In the genomic region with DNA sequence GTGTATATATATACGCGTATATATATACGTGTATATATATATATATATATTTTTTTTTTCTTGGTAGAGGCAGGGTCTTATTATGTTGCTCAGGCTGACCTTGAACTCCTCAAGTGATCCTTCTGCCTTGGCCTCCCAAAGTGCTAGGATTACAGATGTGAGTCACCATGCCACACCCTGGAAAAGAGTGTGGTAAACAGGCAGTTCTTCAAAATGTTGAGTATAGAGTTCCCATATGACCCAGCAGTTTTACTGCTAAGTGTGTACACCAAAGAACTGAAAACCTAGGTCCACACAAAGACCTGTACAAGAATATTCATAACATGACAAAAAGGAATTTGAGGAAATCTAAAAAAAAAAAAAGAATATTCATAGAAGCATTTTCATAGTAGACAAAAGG, we compare ENCODE assay signal across 27 cellular contexts.
A peak's percentile ranks its signal among the peaks of the same experiment; 100 is the strongest.
DNase-seq lines count a peak whose midpoint lies in the region; ATAC-seq, FAIRE-seq and TF ChIP-seq lines count a peak whose summit lies in the region.
"Had no signal": no experiment of that assay in that cellular context is flagged by ENCODE, and none has a peak within 500 bp of the region (broad histone marks: within the 10 kb centered on the region; RNA-seq: fewer than 3 reads in every experiment).

No MANE protein-coding gene starts in this region.

- DNase-seq in DMS53 (lab: John Stamatoyannopoulos, UW) (peak; percentile 11), DMS53 treated with DMSO at 0.1 percent for 48 hours (lab: John Stamatoyannopoulos, UW; ENCODE audit: unreplicated experiment) (no peak), fibroblast of mammary gland (ENCODE audit: low read depth) (peak; percentile 24), stomach (peak; percentile 16), GM12891 (ENCODE audit: insufficient read length, low spot score) (no peak), left ventricle myocardium superior (no peak), SIG-M5 treated with dmso at 0.1 percent for 504 hours (lab: John Stamatoyannopoulos, UW; ENCODE audit: unreplicated experiment) (no peak)
- DNase-seq: activated CD4-positive, alpha-beta T cell treated with anti-CD3 and anti-CD28 coated beads, Interleukin-2, amount 50 U/mL, for 1 hour; activated CD8-positive, alpha-beta memory T cell treated with anti-CD3 and anti-CD28 coated beads, Interleukin-2, amount 50 U/mL, for 4 hours; activated effector memory CD4-positive, alpha-beta T cell treated with Interleukin-2 at 50 U/mL for 16 hours; BE2C; effector CD4-positive, alpha-beta T cell; mammary epithelial cell; NCI-H2029 treated with DMSO at 0.1 percent for 48 hours; NCI-H446; NK-92 treated with Interleukin-12 subunit alpha and Interleukin-12 subunit beta, amount 100 ng/mL, for 24 hours; pancreas; stimulated activated CD4-positive, alpha-beta T cell treated with anti-CD3 and anti-CD28 coated beads, Interleukin-1b, Interleukin-23, amount 100 ng/mL, for 48 hours; stimulated activated naive CD4-positive, alpha-beta T cell had no signal

- H3K27me3 ChIP-seq in OCI-LY3 (ENCODE audit: low read depth, low read length) (no peaks in the 10 kb centered on the region), stomach (no peaks in the 10 kb centered on the region)
- H3K27me3 ChIP-seq: cardiac muscle cell, pancreas, upper lobe of left lung had no signal

- H2AFZ ChIP-seq in OCI-LY3 (ENCODE audit: low read depth, low read length), result no peak overlapping the region

- no peak for TF ChIP-seq POLR2A in stomach (IDR thresholded peaks at IDR 0.05)
- no peak for TF ChIP-seq POLR2A in GM12891 (IDR thresholded peaks at IDR 0.05; ENCODE audit: low read depth, low read length)

- H3K4me3 ChIP-seq in OCI-LY3 (ENCODE audit: low read length) (no peak overlapping the region), fibroblast of mammary gland (ENCODE audit: control insufficient read depth, low read depth, low read length) (no peak overlapping the region), stomach (no peak overlapping the region)
- H3K4me3 ChIP-seq: cardiac muscle cell, esophagus muscularis mucosa, pancreas, upper lobe of left lung had no signal

- no peak for TF ChIP-seq CTCF in OCI-LY3 (IDR thresholded peaks at IDR 0.05; ENCODE audit: low read depth, low read length)
- no peak for TF ChIP-seq CTCF in fibroblast of mammary gland (conservative IDR thresholded peaks at IDR 0.05; ENCODE audit: control insufficient read depth, insufficient read depth, low read depth, low read length)
- no peak for TF ChIP-seq CTCF in stomach (IDR thresholded peaks at IDR 0.05)

- H3K27ac ChIP-seq in OCI-LY3 (ENCODE audit: low read length) (peak overlapping the region; percentile 34; the same call in 1 of the 2 replicates), stomach (no peak overlapping the region)
- H3K27ac ChIP-seq: 22Rv1, cardiac muscle cell, esophagus muscularis mucosa, pancreas, upper lobe of left lung had no signal

- peak overlapping the region; percentile 9 for H3K4me2 ChIP-seq in OCI-LY3 (ENCODE audit: low read length)

- H3K9me3 ChIP-seq in OCI-LY3 (ENCODE audit: insufficient read depth, low read length), result no peaks in the 10 kb centered on the region
- H3K9me3 ChIP-seq in stomach, result no peaks in the 10 kb centered on the region
- H3K9me3 ChIP-seq: BE2C, esophagus muscularis mucosa, pancreas, upper lobe of left lung had no signal

- no peak for TF ChIP-seq EP300 in stomach (IDR thresholded peaks at IDR 0.05)

- H3K9ac ChIP-seq in OCI-LY3 (ENCODE audit: low read length), result no peak overlapping the region

- H4K20me1 ChIP-seq in OCI-LY3 (ENCODE audit: insufficient read depth, low read length), result no peaks in the 10 kb centered on the region

- ATAC-seq in left ventricle myocardium superior, result no peak
- ATAC-seq: natural killer cell treated with Interleukin-12 subunit alpha and Interleukin-12 subunit beta and Interleukin-15 and Interleukin-18, amount 100 ng/mL, for 72 hours; pancreas had no signal

- 67 to 89% (median 78%) methylated on average over 1 to 3 of the region's 3 CpGs; no CpG with 5 or more reads in 2 of the 5 donors for WGBS in stomach, 5 donors

- H3K79me2 ChIP-seq in OCI-LY3 (ENCODE audit: low read length), result 0 out of 2 replicates have a peak, but pooled peaks cover 3% of the 10 kb centered on the region

- peaks cover 85% of the 10 kb centered on the region for H3K4me1 ChIP-seq in OCI-LY3 (ENCODE audit: low read length)
- peaks cover 0 to 5% (median 2%) of the 10 kb centered on the region in 4 donors for H3K4me1 ChIP-seq in stomach
- H3K4me1 ChIP-seq: BE2C, esophagus muscularis mucosa, pancreas, upper lobe of left lung had no signal

- intact Hi-C loops in stomach (cut with DNase I; ENCODE audit: low total_unique reads), result no loop called here
- intact Hi-C loops in left ventricle myocardium superior (cut with micrococcal nuclease), result no loop called here

- no peaks in the 10 kb centered on the region for H3K36me3 ChIP-seq in OCI-LY3 (replicated peaks; ENCODE audit: low read depth, low read length)
- no peaks in the 10 kb centered on the region for H3K36me3 ChIP-seq in stomach
- H3K36me3 ChIP-seq: BE2C, cardiac muscle cell, esophagus muscularis mucosa, pancreas, upper lobe of left lung had no signal

- FAIRE-seq in GM12891 (lab: Jason Lieb, UNC), result no peak
- FAIRE-seq: H1, islet of Langerhans, pancreas had no signal

TF ChIP-seq in GM12891, 5 proteins besides CTCF, POLR2A, EP300 and RAD21:
- no peak for TF ChIP-seq PAX5 (IDR thresholded peaks at IDR 0.05; ENCODE audit: insufficient read depth, low read length, severe bottlenecking)

Comparison
In these comparisons a context has a peak if more than half of its experiments do, and no peak if none do; other contexts are left out.
1. DNase-seq: peak in DMS53 (single experiment), fibroblast of mammary gland (single experiment) and stomach (single experiment); none in DMS53 treated with DMSO at 0.1 percent for 48 hours (single experiment), GM12891 (single experiment), left ventricle myocardium superior (single experiment) and SIG-M5 treated with dmso at 0.1 percent for 504 hours (single experiment).